21 cellular contexts compared by ENCODE assay signal in genomic region chr6:39852324-39852723, GRCh38.
DNase-seq lines count a peak whose midpoint lies in the region; ATAC-seq and TF ChIP-seq lines count a peak whose summit lies in the region.
"Had no signal": no experiment of that assay in that cellular context is flagged by ENCODE, and none has a peak within 500 bp of the region (broad histone marks: within the 10 kb centered on the region; RNA-seq: fewer than 3 reads in every experiment).

No MANE protein-coding gene starts in this region.

- H3K36me3 ChIP-seq in left ventricle myocardium inferior: peaks cover 13% of the 10 kb centered on the region
- peaks cover 6 to 20% (median 13%) of the 10 kb centered on the region in 4 donors for H3K36me3 ChIP-seq in esophagus muscularis mucosa
- peaks cover 10 to 11% (median 10%) of the 10 kb centered on the region in 3 donors for H3K36me3 ChIP-seq in skeletal muscle tissue (ENCODE audit: control insufficient read depth in 3 of 3, insufficient read depth in 3 of 3, low read length in 3 of 3)
- H3K36me3 ChIP-seq in upper lobe of right lung: peaks cover 10% of the 10 kb centered on the region

- TF ChIP-seq EP300 in esophagus muscularis mucosa (IDR thresholded peaks at IDR 0.05): no peak

- peak overlapping the region; percentile 69 for H3K27ac ChIP-seq in left ventricle myocardium inferior (replicated peaks)
- H3K27ac ChIP-seq in esophagus muscularis mucosa (replicated peaks in 1 of 4): peak overlapping the region; percentile 62 to 87 (median 73)
- H3K27ac ChIP-seq in skeletal muscle tissue (ENCODE audit: low read depth, low read length): peak overlapping the region; percentile 10
- H3K27ac ChIP-seq in upper lobe of right lung: no peak overlapping the region

- H3K9me3 ChIP-seq in left ventricle myocardium inferior (replicated peaks) (no peaks in the 10 kb centered on the region), esophagus muscularis mucosa (no peaks in the 10 kb centered on the region), skeletal muscle tissue (ENCODE audit: control insufficient read depth in 3 of 3, low read length in 3 of 3) (no peaks in the 10 kb centered on the region), upper lobe of right lung (no peaks in the 10 kb centered on the region)

- 75% methylated on average over 2 of the region's 9 CpGs for WGBS in esophagus muscularis mucosa

- H3K9ac ChIP-seq in skeletal muscle tissue (ENCODE audit: low read depth in 1 of 3, low read length in 3 of 3): no peak overlapping the region

- H3K4me1 ChIP-seq in left ventricle myocardium inferior (peaks cover 79% of the 10 kb centered on the region), esophagus muscularis mucosa (peaks cover 60 to 98% (median 94%) of the 10 kb centered on the region in 4 donors), skeletal muscle tissue (ENCODE audit: control insufficient read depth in 3 of 3, insufficient read depth in 3 of 3, low read length in 3 of 3) (peaks cover 21 to 44% (median 40%) of the 10 kb centered on the region in 3 donors), upper lobe of right lung (peaks cover 6% of the 10 kb centered on the region)

- H3K4me3 ChIP-seq in left ventricle myocardium inferior: no peak overlapping the region
- H3K4me3 ChIP-seq in esophagus muscularis mucosa: no peak overlapping the region
- H3K4me3 ChIP-seq in skeletal muscle tissue (ENCODE audit: low read length in 3 of 3): no peak overlapping the region
- H3K4me3 ChIP-seq in upper lobe of right lung: no peak overlapping the region

- no peak for TF ChIP-seq CTCF in left ventricle myocardium inferior (IDR thresholded peaks at IDR 0.05; ENCODE audit: borderline replicate concordance)
- no peak for TF ChIP-seq CTCF in esophagus muscularis mucosa (IDR thresholded peaks at IDR 0.05)
- no peak for TF ChIP-seq CTCF in upper lobe of right lung (IDR thresholded peaks at IDR 0.05)

- no peaks in the 10 kb centered on the region for H3K27me3 ChIP-seq in left ventricle myocardium inferior (ENCODE audit: low read depth)
- H3K27me3 ChIP-seq in esophagus muscularis mucosa: no peaks in the 10 kb centered on the region
- no peaks in the 10 kb centered on the region for H3K27me3 ChIP-seq in skeletal muscle tissue (ENCODE audit: control insufficient read depth in 3 of 3, insufficient read depth in 3 of 3, low read length in 3 of 3)
- no peaks in the 10 kb centered on the region for H3K27me3 ChIP-seq in upper lobe of right lung

- DNase-seq in left ventricle myocardium inferior (no peak), Right ventricle myocardium superior (no peak), esophagus muscularis mucosa (ENCODE audit: extremely low spot score) (no peak), upper lobe of right lung (no peak), ureter (ENCODE audit: low spot score) (no peak), posterior vena cava (ENCODE audit: low spot score) (no peak), NCI-H1105 treated with DMSO at 0.1 percent for 48 hours (lab: John Stamatoyannopoulos, UW) (no peak)
- DNase-seq: AML-193; C1 segment of cervical spinal cord; CD8-positive, alpha-beta T cell; H7; Karpas-422; MV-4-11; NCI-H1417; NCI-H1694 treated with DMSO at 0.1 percent for 48 hours; NCI-H2081 treated with DMSO at 0.1 percent for 48 hours; NCI-H446; NCI-H526; OCI-M1; SHP77 had no signal

- TF ChIP-seq POLR2A in esophagus muscularis mucosa (IDR thresholded peaks at IDR 0.05; ENCODE audit: low read depth): no peak

- intact Hi-C loops in left ventricle myocardium inferior (cut with micrococcal nuclease) (no loop called here), Right ventricle myocardium superior (cut with DNase I) (no loop called here), esophagus muscularis mucosa (cut with DNase I) (no loop called here), upper lobe of right lung (cut with DNase I) (no loop called here), posterior vena cava (cut with DNase I) (no loop called here)

- no peak for ATAC-seq in Right ventricle myocardium superior (ENCODE audit: poor library complexity)
- peak; percentile 14 for ATAC-seq in upper lobe of right lung
- ATAC-seq: CD8-positive, alpha-beta T cell had no signal
